Comparison of ENCODE assay signal across 31 cellular contexts in the genomic region with DNA sequence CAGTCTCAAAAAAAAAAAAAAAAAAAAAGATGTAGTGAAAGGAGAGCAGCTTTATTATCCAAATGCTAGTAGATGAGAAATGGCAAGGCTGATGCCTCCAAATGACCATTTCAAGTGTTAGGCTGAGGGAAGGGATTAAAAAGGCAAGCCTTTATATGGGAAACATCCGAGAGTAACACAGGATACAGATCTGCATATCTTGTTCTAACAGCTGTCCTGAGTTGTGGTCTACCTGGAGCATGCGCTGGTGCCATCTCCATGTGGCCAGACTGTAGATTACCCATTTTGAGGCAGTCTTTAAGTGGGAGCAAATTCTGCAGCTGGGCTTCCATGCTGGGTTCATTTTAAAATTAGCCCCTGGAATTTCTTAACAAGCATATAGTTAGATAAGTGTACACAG.
"Had no signal": no experiment of that assay in that cellular context is flagged by ENCODE, and none has a peak within 500 bp of the region (broad histone marks: within the 10 kb centered on the region; RNA-seq: fewer than 3 reads in every experiment).

No MANE protein-coding gene starts in this region.

- FAIRE-seq: colon had no signal

- DNase-seq: activated CD4-positive, alpha-beta memory T cell treated with anti-CD3 and anti-CD28 coated beads for 36 hours; activated CD4-positive, alpha-beta T cell treated with anti-CD3 and anti-CD28 coated beads for 36 hours; activated CD4-positive, alpha-beta T cell treated with anti-CD3 and anti-CD28 coated beads, Interleukin-2, amount 10 ng/mL, durations not matched to agents 24 days and 14 days; activated CD4-positive, CD25-positive, alpha-beta regulatory T cell; activated CD4-positive, CD25-positive, alpha-beta regulatory T cell treated with anti-CD3 and anti-CD28 coated beads, Interleukin-2, amount 50 U/mL, for 72 hours; activated CD8-positive, alpha-beta memory T cell treated with anti-CD3 and anti-CD28 coated beads, Interleukin-2, amount 10 ng/mL, durations not matched to agents 7 days and 5 days; activated CD8-positive, alpha-beta memory T cell treated with anti-CD3 and anti-CD28 coated beads, Interleukin-2, amount 50 U/mL, for 4 hours; activated CD8-positive, alpha-beta T cell treated with anti-CD3 and anti-CD28 coated beads, Interleukin-2, amount 10 ng/mL, durations not matched to agents 7 days and 5 days; activated effector memory CD4-positive, alpha-beta T cell treated with anti-CD3 and anti-CD28 coated beads, Interleukin-2, amount 50 U/mL, for 16 hours; activated naive CD4-positive, alpha-beta T cell treated with anti-CD3 and anti-CD28 coated beads for 36 hours; activated naive CD8-positive, alpha-beta T cell treated with anti-CD3 and anti-CD28 coated beads for 36 hours; activated naive CD8-positive, alpha-beta T cell treated with anti-CD3 and anti-CD28 coated beads, Interleukin-2, amount 50 U/mL, for 24 hours; activated T-cell treated with anti-CD3 and anti-CD28 coated beads, Interleukin-2, amount 50 U/mL, for 1 hour; activated T-cell treated with anti-CD3 and anti-CD28 coated beads, Interleukin-2, amount 50 U/mL, for 48 hours; amygdala; aorta; body of pancreas; caudate nucleus; cortex of kidney; dermis blood vessel endothelial cell; effector CD4-positive, alpha-beta T cell; effector memory CD8-positive, alpha-beta T cell; foreskin keratinocyte; gastrocnemius medialis; glutamatergic neuron; heart left ventricle; T-cell; T1000 had no signal

- H3K9me3 ChIP-seq: adrenal gland, esophagus muscularis mucosa, gastrocnemius medialis, heart left ventricle had no signal

- H3K36me3 ChIP-seq: adrenal gland, esophagus muscularis mucosa, gastrocnemius medialis, heart left ventricle had no signal

- H3K4me1 ChIP-seq: body of pancreas, foreskin keratinocyte, gastrocnemius medialis had no signal

- ATAC-seq: activated CD4-positive, alpha-beta T cell treated with anti-CD3 and anti-CD28 coated beads for 36 hours; activated CD8-positive, alpha-beta memory T cell treated with anti-CD3 and anti-CD28 coated beads, Interleukin-2, amount 10 ng/mL, durations not matched to agents 7 days and 5 days; activated CD8-positive, alpha-beta T cell treated with anti-CD3 and anti-CD28 coated beads, Interleukin-2, amount 10 ng/mL, durations not matched to agents 7 days and 5 days; activated naive CD8-positive, alpha-beta T cell treated with anti-CD3 and anti-CD28 coated beads, Interleukin-2, amount 50 U/mL, for 24 hours; body of pancreas; effector memory CD8-positive, alpha-beta T cell; foreskin keratinocyte; gastrocnemius medialis; heart left ventricle; T-cell had no signal

- H3K27me3 ChIP-seq: adrenal gland, body of pancreas, esophagus muscularis mucosa, gastrocnemius medialis, heart left ventricle had no signal

- H3K27ac ChIP-seq: adrenal gland, body of pancreas, esophagus muscularis mucosa, foreskin keratinocyte, gastrocnemius medialis, heart left ventricle had no signal

- H3K4me3 ChIP-seq: adrenal gland, body of pancreas, esophagus muscularis mucosa, gastrocnemius medialis, heart left ventricle had no signal
